1 cellular context compared by ENCODE assay signal in genomic region chr15:48887144-48887543, GRCh38.
TF ChIP-seq lines count a peak whose summit lies in the region.

No MANE protein-coding gene starts in this region.

TF ChIP-seq in K562, 482 proteins besides CTCF, POLR2A, EP300 and RAD21:
- TF ChIP-seq HNRNPLL (IDR thresholded peaks at IDR 0.05; ENCODE audit: low read depth, low read length, poor library complexity, severe bottlenecking) (peak; percentile 26), ZBTB12 (CRISPR knock-in tag; IDR thresholded peaks at IDR 0.05) (no peak), FOXP4 (CRISPR knock-in tag; IDR thresholded peaks at IDR 0.05; ENCODE audit: borderline replicate concordance) (no peak), BCOR (IDR thresholded peaks at IDR 0.05) (0 out of 2 replicates have a peak, but pooled peaks have one; percentile 44), POLR2H (tag; IDR thresholded peaks at IDR 0.05; ENCODE audit: low read depth) (no peak), KDM1A (IDR thresholded peaks at IDR 0.05) (peak; percentile 54 to 59), ARID1B (IDR thresholded peaks at IDR 0.05) (no peak), ZNF586 (CRISPR knock-in tag; conservative IDR thresholded peaks at IDR 0.05) (no peak), ZZZ3 (IDR thresholded peaks at IDR 0.05) (no peak), EHMT2 (IDR thresholded peaks at IDR 0.05) (no peak), RBM25 (IDR thresholded peaks at IDR 0.05; ENCODE audit: low read depth, low read length, severe bottlenecking) (peak; percentile 67), ZEB2 (IDR thresholded peaks at IDR 0.05) (no peak), NR2C2 (CRISPR knock-in tag; IDR thresholded peaks at IDR 0.05) (no peak), NR2C2 (tag; IDR thresholded peaks at IDR 0.05) (no peak), ESRRA (IDR thresholded peaks at IDR 0.05; ENCODE audit: borderline replicate concordance, low read depth) (0 out of 2 replicates have a peak, but pooled peaks have one; percentile 32)
